Comparison of ENCODE assay signal across 13 cellular contexts in genomic region chr12:39405580-39405979, GRCh38.
"Had no signal": no experiment of that assay in that cellular context is flagged by ENCODE, and none has a peak within 500 bp of the region (broad histone marks: within the 10 kb centered on the region; RNA-seq: fewer than 3 reads in every experiment).

No MANE protein-coding gene starts in this region.

- H3K27me3 ChIP-seq: neutrophil, spleen, upper lobe of left lung had no signal

- H3K4me1 ChIP-seq: spleen, upper lobe of left lung had no signal

- H3K27me3 Mint-ChIP-seq: progenitor cell of endocrine pancreas had no signal

- H3K4me3 Mint-ChIP-seq: activated T-cell treated with anti-CD3 and anti-CD28 coated beads, Interleukin-2, amount 50 U/mL, for 4 hours had no signal

- DNase-seq: activated T-cell treated with anti-CD3 and anti-CD28 coated beads, Interleukin-2, amount 50 U/mL, for 4 hours; aorta; effector CD8-positive, alpha-beta T cell; islet precursor cell; left ventricle myocardium superior; right cardiac atrium; spleen; stimulated activated CD4-positive, alpha-beta T cell treated with anti-CD3 and anti-CD28 coated beads, Interleukin-1b, Interleukin-23, amount 100 ng/mL, for 48 hours; stimulated activated naive CD4-positive, alpha-beta T cell; upper lobe of left lung had no signal

- H3K36me3 ChIP-seq: neutrophil, spleen, upper lobe of left lung had no signal

- FAIRE-seq: colon had no signal

- H3K9me3 ChIP-seq: neutrophil, spleen, upper lobe of left lung had no signal

- H3K27ac Mint-ChIP-seq: progenitor cell of endocrine pancreas had no signal

- H3K27ac ChIP-seq: neutrophil, spleen, upper lobe of left lung had no signal

- H3K4me3 ChIP-seq: spleen, upper lobe of left lung had no signal

- ATAC-seq: activated T-cell treated with anti-CD3 and anti-CD28 coated beads, Interleukin-2, amount 50 U/mL, for 4 hours; right cardiac atrium had no signal

- H3K9me3 Mint-ChIP-seq: activated T-cell treated with anti-CD3 and anti-CD28 coated beads, Interleukin-2, amount 50 U/mL, for 4 hours had no signal
